ENCODE assay signal across 2 cellular contexts in the genomic region with DNA sequence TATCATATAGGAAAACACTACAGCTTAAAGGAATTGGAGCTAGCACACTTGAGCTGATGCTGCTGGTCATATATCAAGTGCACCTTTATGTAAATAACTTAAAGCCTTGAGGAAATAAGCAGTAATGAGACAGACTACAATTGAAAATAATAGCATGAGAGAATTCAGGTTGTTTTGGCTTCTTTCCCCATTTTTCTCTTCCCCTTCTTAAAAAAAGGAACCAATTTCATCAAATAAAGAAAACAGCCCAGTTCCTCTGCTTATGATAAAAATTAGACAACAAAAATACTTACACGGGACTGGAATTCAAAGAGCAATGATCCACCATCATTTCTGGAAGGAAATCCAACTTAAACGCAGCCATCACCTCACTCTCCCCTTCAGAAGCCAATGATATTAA.
TF ChIP-seq lines count a peak whose summit lies in the region.

No MANE protein-coding gene starts in this region.

TF ChIP-seq in GM12878, 131 proteins besides CTCF, POLR2A, EP300 and RAD21:
- TF ChIP-seq SREBF1 (IDR thresholded peaks at IDR 0.05; ENCODE audit: low read length) (no peak), ZZZ3 (IDR thresholded peaks at IDR 0.05; ENCODE audit: control insufficient read depth, insufficient read length, low read depth) (no peak), ZBED1 (IDR thresholded peaks at IDR 0.05; ENCODE audit: borderline replicate concordance) (no peak), IRF4 (IDR thresholded peaks at IDR 0.05; ENCODE audit: low read depth, low read length) (no peak), MAX (IDR thresholded peaks at IDR 0.05; ENCODE audit: low read depth, low read length) (no peak), MYB (IDR thresholded peaks at IDR 0.05; ENCODE audit: borderline replicate concordance, low read depth, low read length) (no peak), CBFB (IDR thresholded peaks at IDR 0.05; ENCODE audit: low read depth) (no peak), RCOR1 (conservative IDR thresholded peaks at IDR 0.05; ENCODE audit: low read depth, low read length) (no peak), STAT1 (conservative IDR thresholded peaks at IDR 0.05) (no peak), BHLHE40 (IDR thresholded peaks at IDR 0.05; ENCODE audit: borderline replicate concordance in 1 of 2, low read depth in 2 of 2, low read length in 1 of 2) (no peak)
- TF ChIP-seq, protein P1, sequence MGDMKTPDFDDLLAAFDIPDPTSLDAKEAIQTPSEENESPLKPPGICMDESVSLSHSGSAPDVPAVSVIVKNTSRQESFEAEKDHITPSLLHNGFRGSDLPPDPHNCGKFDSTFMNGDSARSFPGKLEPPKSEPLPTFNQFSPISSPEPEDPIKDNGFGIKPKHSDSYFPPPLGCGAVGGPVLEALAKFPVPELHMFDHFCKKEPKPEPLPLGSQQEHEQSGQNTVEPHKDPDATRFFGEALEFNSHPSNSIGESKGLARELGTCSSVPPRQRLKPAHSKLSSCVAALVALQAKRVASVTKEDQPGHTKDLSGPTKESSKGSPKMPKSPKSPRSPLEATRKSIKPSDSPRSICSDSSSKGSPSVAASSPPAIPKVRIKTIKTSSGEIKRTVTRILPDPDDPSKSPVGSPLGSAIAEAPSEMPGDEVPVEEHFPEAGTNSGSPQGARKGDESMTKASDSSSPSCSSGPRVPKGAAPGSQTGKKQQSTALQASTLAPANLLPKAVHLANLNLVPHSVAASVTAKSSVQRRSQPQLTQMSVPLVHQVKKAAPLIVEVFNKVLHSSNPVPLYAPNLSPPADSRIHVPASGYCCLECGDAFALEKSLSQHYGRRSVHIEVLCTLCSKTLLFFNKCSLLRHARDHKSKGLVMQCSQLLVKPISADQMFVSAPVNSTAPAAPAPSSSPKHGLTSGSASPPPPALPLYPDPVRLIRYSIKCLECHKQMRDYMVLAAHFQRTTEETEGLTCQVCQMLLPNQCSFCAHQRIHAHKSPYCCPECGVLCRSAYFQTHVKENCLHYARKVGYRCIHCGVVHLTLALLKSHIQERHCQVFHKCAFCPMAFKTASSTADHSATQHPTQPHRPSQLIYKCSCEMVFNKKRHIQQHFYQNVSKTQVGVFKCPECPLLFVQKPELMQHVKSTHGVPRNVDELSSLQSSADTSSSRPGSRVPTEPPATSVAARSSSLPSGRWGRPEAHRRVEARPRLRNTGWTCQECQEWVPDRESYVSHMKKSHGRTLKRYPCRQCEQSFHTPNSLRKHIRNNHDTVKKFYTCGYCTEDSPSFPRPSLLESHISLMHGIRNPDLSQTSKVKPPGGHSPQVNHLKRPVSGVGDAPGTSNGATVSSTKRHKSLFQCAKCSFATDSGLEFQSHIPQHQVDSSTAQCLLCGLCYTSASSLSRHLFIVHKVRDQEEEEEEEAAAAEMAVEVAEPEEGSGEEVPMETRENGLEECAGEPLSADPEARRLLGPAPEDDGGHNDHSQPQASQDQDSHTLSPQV (IDR thresholded peaks at IDR 0.05): no peak

TF ChIP-seq in GM12891, 5 proteins besides CTCF, POLR2A, EP300 and RAD21:
- TF ChIP-seq SPI1 (IDR thresholded peaks at IDR 0.05; ENCODE audit: low read depth, low read length): no peak
- no peak for TF ChIP-seq POLR2AphosphoS5 (IDR thresholded peaks at IDR 0.05; ENCODE audit: low read depth, low read length)
- TF ChIP-seq TAF1 (IDR thresholded peaks at IDR 0.05; ENCODE audit: low read depth, low read length): no peak
- no peak for TF ChIP-seq POU2F2 (IDR thresholded peaks at IDR 0.05; ENCODE audit: low read depth, low read length)
- TF ChIP-seq PAX5 (IDR thresholded peaks at IDR 0.05; ENCODE audit: insufficient read depth, low read length, severe bottlenecking): no peak
